9 cellular contexts compared by ENCODE assay signal in the genomic region with DNA sequence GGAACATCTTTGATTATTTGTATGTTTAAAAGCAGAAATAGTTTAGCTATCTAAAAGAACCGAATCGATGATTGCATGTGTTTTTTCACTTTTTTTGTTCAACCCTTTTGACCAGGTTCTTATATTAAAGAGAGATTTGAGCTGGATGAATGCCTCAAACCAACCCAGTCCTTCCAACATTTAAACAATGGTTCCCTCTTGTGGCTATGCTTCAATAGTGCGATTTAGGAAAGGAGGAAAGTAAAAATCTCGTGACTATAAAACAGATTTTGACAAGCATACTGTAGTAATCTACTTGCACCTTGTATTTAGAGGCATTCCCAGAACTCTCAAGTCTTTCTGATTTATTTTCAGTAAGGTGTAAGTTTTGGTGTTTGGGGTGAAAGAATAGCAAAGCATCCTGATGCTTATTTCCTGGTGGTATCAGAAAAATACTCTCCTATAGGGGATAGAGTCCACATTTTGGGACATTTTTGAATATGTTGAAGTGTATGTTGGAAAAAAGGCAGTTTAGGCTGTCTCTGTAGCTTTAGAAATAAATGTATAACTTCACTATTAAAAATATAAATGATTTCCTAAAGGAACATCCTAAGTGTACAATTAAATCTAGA.
A peak's percentile ranks its signal among the peaks of the same experiment; 100 is the strongest.
DNase-seq lines count a peak whose midpoint lies in the region; ATAC-seq and TF ChIP-seq lines count a peak whose summit lies in the region.
"Had no signal": no experiment of that assay in that cellular context is flagged by ENCODE, and none has a peak within 500 bp of the region (broad histone marks: within the 10 kb centered on the region; RNA-seq: fewer than 3 reads in every experiment).

No MANE protein-coding gene starts in this region.

- POLR2A ChIA-PET in activated CD8-positive, alpha-beta T cell treated with anti-CD3 and anti-CD28 coated beads, Interleukin-2, amount 10 ng/mL, durations not matched to agents 7 days and 5 days (lab: Charles Lee): no interaction called here

- H3K36me3 ChIP-seq in cardiac muscle cell: no peaks in the 10 kb centered on the region

- no peaks in the 10 kb centered on the region for H3K9me3 Mint-ChIP-seq in activated CD8-positive, alpha-beta T cell treated with anti-CD3 and anti-CD28 coated beads, Interleukin-2, amount 10 ng/mL, durations not matched to agents 7 days and 5 days (ENCODE audit: insufficient read depth)
- no peaks in the 10 kb centered on the region for H3K9me3 Mint-ChIP-seq in immature natural killer cell
- H3K9me3 Mint-ChIP-seq in type B pancreatic cell: no peaks in the 10 kb centered on the region
- H3K9me3 Mint-ChIP-seq: naive B cell had no signal

- CTCF ChIA-PET in activated CD8-positive, alpha-beta T cell treated with anti-CD3 and anti-CD28 coated beads, Interleukin-2, amount 10 ng/mL, durations not matched to agents 7 days and 5 days (lab: Charles Lee): interaction anchor here (0.7 to 3.1 kb wide), 36 partner anchors 37 to 1575 kb away, joined by 3 to 29 read pairs (median 4); no protein-coding TSS in a partner anchor

- peak overlapping the region; percentile 44 for H3K4me3 Mint-ChIP-seq in activated CD8-positive, alpha-beta T cell treated with anti-CD3 and anti-CD28 coated beads, Interleukin-2, amount 10 ng/mL, durations not matched to agents 7 days and 5 days
- H3K4me3 Mint-ChIP-seq in immature natural killer cell (no peak overlapping the region), type B pancreatic cell (no peak overlapping the region)
- H3K4me3 Mint-ChIP-seq: naive B cell had no signal

- H3K27me3 ChIP-seq in cardiac muscle cell: no peaks in the 10 kb centered on the region

- no peaks in the 10 kb centered on the region for H3K36me3 Mint-ChIP-seq in activated CD8-positive, alpha-beta T cell treated with anti-CD3 and anti-CD28 coated beads, Interleukin-2, amount 10 ng/mL, durations not matched to agents 7 days and 5 days (ENCODE audit: low read depth)
- no peaks in the 10 kb centered on the region for H3K36me3 Mint-ChIP-seq in immature natural killer cell
- no peaks in the 10 kb centered on the region for H3K36me3 Mint-ChIP-seq in type B pancreatic cell
- H3K36me3 Mint-ChIP-seq: naive B cell had no signal

- H3K9me3 ChIP-seq in cardiac muscle cell (ENCODE audit: low read depth): no peaks in the 10 kb centered on the region

- no peak overlapping the region for H3K27ac Mint-ChIP-seq in activated CD8-positive, alpha-beta T cell treated with anti-CD3 and anti-CD28 coated beads, Interleukin-2, amount 10 ng/mL, durations not matched to agents 7 days and 5 days
- H3K27ac Mint-ChIP-seq in immature natural killer cell (no peak overlapping the region), type B pancreatic cell (peak overlapping the region; percentile 2)

- peak; percentile 35 for TF ChIP-seq CTCF in cardiac muscle cell (IDR thresholded peaks at IDR 0.05; ENCODE audit: low read depth, low read length)
- TF ChIP-seq CTCF in type B pancreatic cell (conservative IDR thresholded peaks at IDR 0.05): peak; percentile 85

- no peaks in the 10 kb centered on the region for H3K4me1 ChIP-seq in cardiac muscle cell (ENCODE audit: low read depth)

- peak; percentile 28 to 42 for DNase-seq in cardiac muscle cell (ENCODE audit: low read depth in 1 of 2, low spot score in 1 of 2)
- DNase-seq in Right ventricle myocardium inferior (ENCODE audit: missing footprints): no peak
- peak; percentile 80 for DNase-seq in NCI-H2029 treated with DMSO at 0.1 percent for 48 hours (lab: John Stamatoyannopoulos, UW)
- DNase-seq in activated CD8-positive, alpha-beta T cell treated with anti-CD3 and anti-CD28 coated beads, Interleukin-2, amount 10 ng/mL, durations not matched to agents 7 days and 5 days: no peak
- DNase-seq in immature natural killer cell: peak; percentile 11 to 26 (median 20)
- DNase-seq in type B pancreatic cell (ENCODE audit: extremely low spot score, unreplicated experiment): no peak
- no peak for DNase-seq in posterior vena cava (ENCODE audit: low spot score)
- DNase-seq: naive B cell had no signal

- intact Hi-C loops in Right ventricle myocardium inferior (cut with DNase I): no loop called here
- intact Hi-C loops in posterior vena cava (cut with DNase I): no loop called here

- ATAC-seq in Right ventricle myocardium inferior (no peak), GM18498 (IDR thresholded peaks at IDR 0.05; ENCODE audit: unreplicated experiment) (no peak)
- peak; percentile 64 for ATAC-seq in activated CD8-positive, alpha-beta T cell treated with anti-CD3 and anti-CD28 coated beads, Interleukin-2, amount 10 ng/mL, durations not matched to agents 7 days and 5 days

- H3K4me1 Mint-ChIP-seq in activated CD8-positive, alpha-beta T cell treated with anti-CD3 and anti-CD28 coated beads, Interleukin-2, amount 10 ng/mL, durations not matched to agents 7 days and 5 days (ENCODE audit: low read depth): peaks cover 19% of the 10 kb centered on the region
- H3K4me1 Mint-ChIP-seq in immature natural killer cell (no peaks in the 10 kb centered on the region), type B pancreatic cell (ENCODE audit: unreplicated experiment) (no peaks in the 10 kb centered on the region)
- H3K4me1 Mint-ChIP-seq: naive B cell had no signal

- H3K4me3 ChIP-seq in cardiac muscle cell: no peak overlapping the region

- no peak overlapping the region for H3K27ac ChIP-seq in cardiac muscle cell

- H3K27me3 Mint-ChIP-seq in activated CD8-positive, alpha-beta T cell treated with anti-CD3 and anti-CD28 coated beads, Interleukin-2, amount 10 ng/mL, durations not matched to agents 7 days and 5 days (ENCODE audit: low read depth): peaks cover 9% of the 10 kb centered on the region
- H3K27me3 Mint-ChIP-seq in immature natural killer cell (ENCODE audit: low read depth in 3 of 3) (peaks cover 0 to 7% (median 0%) of the 10 kb centered on the region in 3 donors), type B pancreatic cell (no peaks in the 10 kb centered on the region)
- H3K27me3 Mint-ChIP-seq: naive B cell had no signal

Comparison
In these comparisons a context has a peak if more than half of its experiments do, and no peak if none do; other contexts are left out.
1. DNase-seq: peak in cardiac muscle cell (2 of 2), NCI-H2029 treated with DMSO at 0.1 percent for 48 hours (single experiment) and immature natural killer cell (3 of 3); none in Right ventricle myocardium inferior (single experiment), activated CD8-positive, alpha-beta T cell treated with anti-CD3 and anti-CD28 coated beads, Interleukin-2, amount 10 ng/mL, durations not matched to agents 7 days and 5 days (single experiment), type B pancreatic cell (single experiment) and posterior vena cava (single experiment).